ENCODE assay signal across 31 cellular contexts in genomic region chr2:168338803-168339437, GRCh38.
"Had no signal": no experiment of that assay in that cellular context is flagged by ENCODE, and none has a peak within 500 bp of the region (broad histone marks: within the 10 kb centered on the region; RNA-seq: fewer than 3 reads in every experiment).

No MANE protein-coding gene starts in this region.

- H3K27ac ChIP-seq: Peyer's patch, SJSA1 had no signal

- FAIRE-seq: astrocyte, bronchial epithelial cell, TTC549 had no signal

- H3K27me3 Mint-ChIP-seq: activated CD8-positive, alpha-beta T cell treated with anti-CD3 and anti-CD28 coated beads for 36 hours; brain had no signal

- ATAC-seq: activated CD8-positive, alpha-beta T cell treated with anti-CD3 and anti-CD28 coated beads for 36 hours had no signal

- H3K27ac Mint-ChIP-seq: activated CD4-positive, alpha-beta T cell treated with anti-CD3 and anti-CD28 coated beads, Interleukin-2, amount 10 ng/mL, durations not matched to agents 24 days and 14 days; activated CD8-positive, alpha-beta T cell treated with anti-CD3 and anti-CD28 coated beads for 36 hours; activated naive CD4-positive, alpha-beta T cell treated with anti-CD3 and anti-CD28 coated beads, Interleukin-2, amount 50 U/mL, for 24 hours; activated naive CD8-positive, alpha-beta T cell treated with anti-CD3 and anti-CD28 coated beads, Interleukin-2, amount 10 ng/mL, durations not matched to agents 7 days and 5 days; activated T-helper 2 cell treated with anti-CD3 and anti-CD28 coated beads, Interferon-gamma antibody, Interleukin-2, Interleukin-4, amounts not matched to agents 10 μg/mL and 5 μg/mL and 100 μg/mL, durations not matched to agents 14 hours and 24 hours and 36 hours; brain; T-helper 2 cell treated with Interferon-gamma antibody and Interleukin-4, amounts not matched to agents 5 μg/mL and 100 μg/mL, for 36 hours had no signal

- H3K9me3 Mint-ChIP-seq: activated CD4-positive, alpha-beta T cell treated with anti-CD3 and anti-CD28 coated beads, Interleukin-2, amount 10 ng/mL, durations not matched to agents 24 days and 14 days; activated CD8-positive, alpha-beta T cell treated with anti-CD3 and anti-CD28 coated beads for 36 hours; activated naive CD4-positive, alpha-beta T cell treated with anti-CD3 and anti-CD28 coated beads, Interleukin-2, amount 50 U/mL, for 24 hours; activated naive CD8-positive, alpha-beta T cell treated with anti-CD3 and anti-CD28 coated beads, Interleukin-2, amount 10 ng/mL, durations not matched to agents 7 days and 5 days; activated T-helper 2 cell treated with anti-CD3 and anti-CD28 coated beads, Interferon-gamma antibody, Interleukin-2, Interleukin-4, amounts not matched to agents 10 μg/mL and 5 μg/mL and 100 μg/mL, durations not matched to agents 14 hours and 24 hours and 36 hours; brain; T-helper 2 cell treated with Interferon-gamma antibody and Interleukin-4, amounts not matched to agents 5 μg/mL and 100 μg/mL, for 36 hours had no signal

- DNase-seq: activated CD4-positive, alpha-beta T cell treated with anti-CD3 and anti-CD28 coated beads, Interleukin-2, amount 10 ng/mL, durations not matched to agents 24 days and 14 days; activated CD4-positive, alpha-beta T cell treated with anti-CD3 and anti-CD28 coated beads, Interleukin-2, amount 50 U/mL, for 4 hours; activated CD8-positive, alpha-beta T cell treated with anti-CD3 and anti-CD28 coated beads for 36 hours; activated gamma-delta T cell; activated naive CD4-positive, alpha-beta T cell treated with Interleukin-2 at 50 U/mL for 16 hours; activated naive CD8-positive, alpha-beta T cell treated with anti-CD3 and anti-CD28 coated beads, Interleukin-2, amount 10 ng/mL, durations not matched to agents 7 days and 5 days; activated T-cell treated with anti-CD3 and anti-CD28 coated beads, Interleukin-2, amount 50 U/mL, for 1 hour; amygdala; caudate nucleus; Kasumi-1; KG1; MG63; NCI-H1048; NCI-H1105 treated with DMSO at 0.1 percent for 48 hours; NCI-H1436; NCI-H1694; NCI-H1930; NCI-H2081 treated with DMSO at 0.1 percent for 48 hours; NCI-H345; NCI-H524 treated with DMSO at 0.1 percent for 48 hours; Peyer's patch; RPMI8226; SHP77 treated with DMSO at 0.1 percent for 48 hours had no signal

- H3K4me3 ChIP-seq: MG63, Peyer's patch, SJSA1 had no signal

- H3K9me3 ChIP-seq: MG63, Peyer's patch, SJSA1 had no signal

- H3K27me3 ChIP-seq: MG63, Peyer's patch, SJSA1 had no signal

- H3K36me3 ChIP-seq: MG63, Peyer's patch, SJSA1 had no signal

- H3K4me3 Mint-ChIP-seq: activated CD4-positive, alpha-beta T cell treated with anti-CD3 and anti-CD28 coated beads, Interleukin-2, amount 10 ng/mL, durations not matched to agents 24 days and 14 days; activated CD8-positive, alpha-beta T cell treated with anti-CD3 and anti-CD28 coated beads for 36 hours; activated naive CD4-positive, alpha-beta T cell treated with anti-CD3 and anti-CD28 coated beads, Interleukin-2, amount 50 U/mL, for 24 hours; activated naive CD8-positive, alpha-beta T cell treated with anti-CD3 and anti-CD28 coated beads, Interleukin-2, amount 10 ng/mL, durations not matched to agents 7 days and 5 days; brain; T-helper 2 cell treated with Interferon-gamma antibody and Interleukin-4, amounts not matched to agents 5 μg/mL and 100 μg/mL, for 36 hours had no signal

- H3K36me3 Mint-ChIP-seq: activated naive CD4-positive, alpha-beta T cell treated with anti-CD3 and anti-CD28 coated beads, Interleukin-2, amount 50 U/mL, for 24 hours; activated naive CD8-positive, alpha-beta T cell treated with anti-CD3 and anti-CD28 coated beads, Interleukin-2, amount 10 ng/mL, durations not matched to agents 7 days and 5 days; brain had no signal

- H3K4me1 ChIP-seq: Peyer's patch, SJSA1 had no signal
